ENCODE assay signal across 6 cellular contexts in genomic region chr7:151008511-151009323, GRCh38.
A peak's percentile ranks its signal among the peaks of the same experiment; 100 is the strongest.
DNase-seq lines count a peak whose midpoint lies in the region; ATAC-seq lines count a peak whose summit lies in the region.

No MANE protein-coding gene starts in this region.

- H3K27ac ChIP-seq in HUES48 (ENCODE audit: low read depth, low read length) = no peak overlapping the region

- peak; percentile 73 for DNase-seq in activated T-helper 1 cell treated with Interleukin-2 at 50 U/mL for 16 hours (ENCODE audit: low read depth)
- DNase-seq in kidney glomerular epithelial cell (lab: John Stamatoyannopoulos, UW) = peak; percentile 29
- DNase-seq in stimulated activated naive B cell treated with anti-CD40 and anti-IgM and Interleukin-4, amounts not matched to agents 10 μg/mL and 1 μg/mL and 100 μg/mL, for 72 hours = peak; percentile 63
- DNase-seq in HK-2 (ENCODE audit: unreplicated experiment) = no peak

- ATAC-seq in stimulated activated naive B cell treated with anti-CD40 and anti-IgM and Interleukin-4, amounts not matched to agents 10 μg/mL and 1 μg/mL and 100 μg/mL, for 72 hours (replicated peaks) = peak; percentile 77 to 78

- H3K4me1 Mint-ChIP-seq in stimulated activated naive B cell treated with anti-CD40 and anti-IgM and Interleukin-4, amounts not matched to agents 10 μg/mL and 1 μg/mL and 100 μg/mL, for 72 hours = peaks cover 13 to 20% of the 10 kb centered on the region in 2 donors

- H3K36me3 Mint-ChIP-seq in stimulated activated naive B cell treated with anti-CD40 and anti-IgM and Interleukin-4, amounts not matched to agents 10 μg/mL and 1 μg/mL and 100 μg/mL, for 72 hours = no peaks in the 10 kb centered on the region

- no peaks in the 10 kb centered on the region for H3K9me3 ChIP-seq in HUES48 (ENCODE audit: control insufficient read depth, insufficient read depth, low read length)

- peak overlapping the region; percentile 62 to 69 for H3K4me3 Mint-ChIP-seq in stimulated activated naive B cell treated with anti-CD40 and anti-IgM and Interleukin-4, amounts not matched to agents 10 μg/mL and 1 μg/mL and 100 μg/mL, for 72 hours

- H3K9me3 Mint-ChIP-seq in stimulated activated naive B cell treated with anti-CD40 and anti-IgM and Interleukin-4, amounts not matched to agents 10 μg/mL and 1 μg/mL and 100 μg/mL, for 72 hours = no peaks in the 10 kb centered on the region

- no peaks in the 10 kb centered on the region for H3K36me3 ChIP-seq in HUES48 (ENCODE audit: control insufficient read depth, insufficient read depth, low read length)

- H3K4me3 ChIP-seq in GM08714 (ENCODE audit: low read length) (peak overlapping the region; percentile 20; the same call in 1 of the 2 replicates), HUES48 (ENCODE audit: low read depth, low read length) (peak overlapping the region; percentile 39)

- H3K27ac Mint-ChIP-seq in stimulated activated naive B cell treated with anti-CD40 and anti-IgM and Interleukin-4, amounts not matched to agents 10 μg/mL and 1 μg/mL and 100 μg/mL, for 72 hours = peak overlapping the region; percentile 71

- peaks cover 13% of the 10 kb centered on the region for H3K27me3 ChIP-seq in HUES48 (ENCODE audit: control insufficient read depth, insufficient read depth, low read length)

- peaks cover 26% of the 10 kb centered on the region; the same call in 1 of the 2 replicates for H3K4me1 ChIP-seq in HUES48 (ENCODE audit: control insufficient read depth, insufficient read depth, low read length)

- H3K9ac ChIP-seq in HUES48 (ENCODE audit: low read depth, low read length) = no peak overlapping the region

- peaks cover 22 to 46% of the 10 kb centered on the region in 2 donors for H3K27me3 Mint-ChIP-seq in stimulated activated naive B cell treated with anti-CD40 and anti-IgM and Interleukin-4, amounts not matched to agents 10 μg/mL and 1 μg/mL and 100 μg/mL, for 72 hours
